In the genomic region with DNA sequence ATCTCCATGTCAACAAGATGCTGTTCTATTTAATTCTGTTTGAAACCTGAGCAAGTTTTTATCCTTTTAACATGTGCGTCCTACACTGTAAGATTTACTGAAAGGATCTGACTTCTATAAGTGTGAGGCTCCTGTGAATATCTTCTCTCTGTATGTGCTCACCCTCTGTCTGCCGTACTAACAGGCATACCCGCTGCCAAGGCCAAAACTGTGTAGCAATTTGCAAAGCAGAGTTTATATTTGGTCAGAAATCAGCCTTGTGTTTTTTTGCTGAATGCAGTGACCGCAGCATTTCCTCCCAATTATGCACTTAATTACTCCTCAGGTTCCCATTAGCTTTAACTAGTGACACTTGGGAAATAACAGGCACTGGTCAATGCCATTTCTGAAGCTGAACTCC, we compare ENCODE assay signal across 1 cellular context.
TF ChIP-seq lines count a peak whose summit lies in the region.

No MANE protein-coding gene starts in this region.

TF ChIP-seq in HEK293T, 16 proteins besides CTCF, POLR2A, EP300 and RAD21 (continued from another document):
- TF ChIP-seq HDGF (IDR thresholded peaks at IDR 0.05; ENCODE audit: borderline replicate concordance) (no peak), NFRKB (IDR thresholded peaks at IDR 0.05) (no peak)
